Comparison of ENCODE assay signal across 1 cellular context in genomic region chr11:108467091-108467823, GRCh38.
TF ChIP-seq lines count a peak whose summit lies in the region.

Gene C11orf65, minus strand, starts transcription at chr11:108467529. Its CDS starts 5,970 bp downstream, at chr11:108461559.

TF ChIP-seq in K562, 482 proteins besides CTCF, POLR2A, EP300 and RAD21 (continued from another document and continues in another):
- TF ChIP-seq ZBTB11 (CRISPR knock-in tag; IDR thresholded peaks at IDR 0.05) (peak in 1 of 3 experiments; percentile 82; a peak in 2 of 6 replicates), CHAMP1 (IDR thresholded peaks at IDR 0.05) (peak; percentile 46; the same call in 1 of the 2 replicates), ZNF174 (CRISPR knock-in tag; IDR thresholded peaks at IDR 0.05) (no peak), ADNP (tag; IDR thresholded peaks at IDR 0.05) (no peak), MTA1 (IDR thresholded peaks at IDR 0.05; ENCODE audit: borderline replicate concordance) (peak; percentile 97), ZNF263 (CRISPR knock-in tag; IDR thresholded peaks at IDR 0.05; ENCODE audit: borderline replicate concordance) (peak; percentile 51; the same call in 1 of the 2 replicates), ZNF717 (CRISPR knock-in tag; IDR thresholded peaks at IDR 0.05) (no peak), NR2C2 (CRISPR knock-in tag; IDR thresholded peaks at IDR 0.05) (no peak), NR2C2 (tag; IDR thresholded peaks at IDR 0.05) (peak; percentile 83), ZNF347 (CRISPR knock-in tag; IDR thresholded peaks at IDR 0.05; ENCODE audit: low read depth) (no peak), ZNF57 (CRISPR knock-in tag; IDR thresholded peaks at IDR 0.05) (no peak), ZNF740 (CRISPR knock-in tag; IDR thresholded peaks at IDR 0.05) (0 out of 2 replicates have a peak, but pooled peaks have one; percentile 18), ZNF740 (tag; IDR thresholded peaks at IDR 0.05) (no peak), SMAD1 (IDR thresholded peaks at IDR 0.05; ENCODE audit: low read depth, low read length, partially characterized antibody) (peak; percentile 94), SREBF1 (IDR thresholded peaks at IDR 0.05; ENCODE audit: borderline replicate concordance, low read depth, low read length) (peak; percentile 29; the same call in 1 of the 2 replicates), RBM14 (IDR thresholded peaks at IDR 0.05; ENCODE audit: borderline replicate concordance, insufficient read depth, low read depth, low read length) (no peak), NONO (IDR thresholded peaks at IDR 0.05; ENCODE audit: low read depth in 2 of 2, low read length in 1 of 2) (no peak), TGIF2 (CRISPR knock-in tag; IDR thresholded peaks at IDR 0.05) (no peak), SETDB1 (IDR thresholded peaks at IDR 0.05; ENCODE audit: low read length) (no peak), SMAD2 (IDR thresholded peaks at IDR 0.05; ENCODE audit: low read depth, low read length) (no peak), SP1 (CRISPR knock-in tag; IDR thresholded peaks at IDR 0.05) (peak; percentile 69; the same call in 1 of the 2 replicates), NCOA1 (IDR thresholded peaks at IDR 0.05; ENCODE audit: low read depth) (no peak; the same call in 1 of the 2 replicates), NFIX (CRISPR knock-in tag; IDR thresholded peaks at IDR 0.05; ENCODE audit: low read depth) (no peak), SMC3 (conservative IDR thresholded peaks at IDR 0.05; ENCODE audit: insufficient read depth, low read depth, low read length) (no peak), DNMT1 (IDR thresholded peaks at IDR 0.05) (no peak), ESRRA (IDR thresholded peaks at IDR 0.05; ENCODE audit: borderline replicate concordance, low read depth) (peak; percentile 54), NFYB (IDR thresholded peaks at IDR 0.05; ENCODE audit: extremely low read depth, insufficient read length) (peak; percentile 27), ZNF699 (CRISPR knock-in tag; IDR thresholded peaks at IDR 0.05; ENCODE audit: insufficient replicate concordance) (no peak), OTX1 (CRISPR knock-in tag; IDR thresholded peaks at IDR 0.05) (0 out of 2 replicates have a peak, but pooled peaks have one; percentile 3), ZNF75A (CRISPR knock-in tag; IDR thresholded peaks at IDR 0.05) (no peak), PRDM10 (IDR thresholded peaks at IDR 0.05; ENCODE audit: partially characterized antibody) (peak; percentile 40), ARNT (IDR thresholded peaks at IDR 0.05) (peak in 1 of 2 experiments; percentile 44; a peak in 1 of 4 replicates), ZNF518B (CRISPR knock-in tag; IDR thresholded peaks at IDR 0.05) (no peak), KLF6 (CRISPR knock-in tag; IDR thresholded peaks at IDR 0.05; ENCODE audit: borderline replicate concordance) (no peak), HNRNPL (IDR thresholded peaks at IDR 0.05; ENCODE audit: low read depth, low read length) (no peak), ZNF134 (CRISPR knock-in tag; conservative IDR thresholded peaks at IDR 0.05) (0 out of 2 replicates have a peak, but pooled peaks have one; percentile 28), HMG20A (CRISPR knock-in tag; conservative IDR thresholded peaks at IDR 0.05) (no peak), THRA (IDR thresholded peaks at IDR 0.05) (no peak), ZNF197 (CRISPR knock-in tag; IDR thresholded peaks at IDR 0.05; ENCODE audit: low read depth) (no peak), U2AF1 (optimal IDR thresholded peaks at IDR 0.05; ENCODE audit: low read depth, low read length) (no peak), KHSRP (IDR thresholded peaks at IDR 0.05) (0 out of 2 replicates have a peak, but pooled peaks have one; percentile 25), CEBPB (tag; IDR thresholded peaks at IDR 0.05) (peak; percentile 49), ELF2 (CRISPR knock-in tag; IDR thresholded peaks at IDR 0.05) (0 out of 2 replicates have a peak, but pooled peaks have one; percentile 58), GABPB2 (CRISPR knock-in tag; conservative IDR thresholded peaks at IDR 0.05) (no peak), CREB5 (CRISPR knock-in tag; IDR thresholded peaks at IDR 0.05) (no peak), ZNF431 (CRISPR knock-in tag; IDR thresholded peaks at IDR 0.05) (no peak), ZNF280B (CRISPR knock-in tag; IDR thresholded peaks at IDR 0.05) (no peak), ZNF707 (CRISPR knock-in tag; conservative IDR thresholded peaks at IDR 0.05) (no peak), NFRKB (IDR thresholded peaks at IDR 0.05; ENCODE audit: low read depth) (peak; percentile 81)
